ENCODE assay signal across 8 cellular contexts in the genomic region with DNA sequence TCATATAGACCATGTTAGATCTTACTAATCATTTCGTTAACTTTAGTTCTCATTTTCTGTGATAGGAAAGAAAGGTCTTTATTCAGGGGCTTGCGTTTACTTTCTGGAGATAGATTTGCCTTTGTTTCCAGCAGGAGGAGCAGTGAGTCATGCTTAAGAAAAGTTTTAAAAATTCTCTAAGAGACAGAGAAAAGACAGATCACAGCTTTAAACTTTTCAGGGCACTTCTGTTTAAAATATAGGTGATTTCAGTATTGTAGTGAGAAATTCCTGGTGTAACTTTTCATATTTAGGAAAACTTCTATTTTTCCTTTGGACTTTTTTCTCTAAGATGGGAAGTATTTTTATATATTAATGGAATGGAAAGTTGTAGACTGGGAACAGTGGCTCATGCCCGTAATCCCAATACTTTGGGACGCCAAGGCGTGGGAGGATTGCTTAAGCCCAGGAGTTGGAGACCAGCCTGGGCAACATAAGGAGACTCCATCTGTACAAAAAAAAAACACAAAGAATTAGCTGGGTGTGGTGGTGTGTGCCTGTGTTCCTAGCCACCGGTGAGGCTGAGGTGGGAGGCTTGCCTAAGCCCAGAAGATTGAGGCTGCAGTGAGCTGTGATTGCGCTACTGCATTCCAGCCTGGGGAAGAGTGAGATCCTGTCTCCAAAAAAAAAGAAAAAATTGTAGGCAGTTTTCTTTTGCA.
A peak's percentile ranks its signal among the peaks of the same experiment; 100 is the strongest.
DNase-seq lines count a peak whose midpoint lies in the region; ATAC-seq and TF ChIP-seq lines count a peak whose summit lies in the region.

No MANE protein-coding gene starts in this region.

- no peak for DNase-seq in activated T-cell treated with anti-CD3 and anti-CD28 coated beads, Interleukin-2, amount 50 U/mL, for 72 hours
- no peak for DNase-seq in activated T-cell treated with anti-CD3 and anti-CD28 coated beads, Interleukin-2, amount 50 U/mL, for 48 hours
- DNase-seq in upper lobe of right lung: no peak
- no peak for DNase-seq in stomach
- no peak for DNase-seq in DMS53 (lab: John Stamatoyannopoulos, UW)
- DNase-seq in COLO668 (lab: John Stamatoyannopoulos, UW; ENCODE audit: unreplicated experiment): no peak

- intact Hi-C loops in upper lobe of right lung (cut with DNase I): no loop called here
- intact Hi-C loops in stomach (cut with DNase I; ENCODE audit: low total_unique reads): no loop called here

- H3K36me3 ChIP-seq in gastroesophageal sphincter: peaks cover 3 to 54% of the 10 kb centered on the region in 2 donors
- H3K36me3 ChIP-seq in upper lobe of right lung: peaks cover 30% of the 10 kb centered on the region
- peaks cover 15 to 51% (median 37%) of the 10 kb centered on the region in 4 donors for H3K36me3 ChIP-seq in stomach

- H3K4me1 ChIP-seq in gastroesophageal sphincter: no peaks in the 10 kb centered on the region
- H3K4me1 ChIP-seq in upper lobe of right lung: no peaks in the 10 kb centered on the region
- H3K4me1 ChIP-seq in stomach: peaks cover 0 to 14% (median 0%) of the 10 kb centered on the region in 4 donors

- H3K4me1 Mint-ChIP-seq in activated T-cell treated with anti-CD3 and anti-CD28 coated beads, Interleukin-2, amount 50 U/mL, for 72 hours (ENCODE audit: low read depth): peaks cover 10% of the 10 kb centered on the region

- H3K27ac Mint-ChIP-seq in activated T-cell treated with anti-CD3 and anti-CD28 coated beads, Interleukin-2, amount 50 U/mL, for 72 hours: peak overlapping the region; percentile 12

- H3K27me3 Mint-ChIP-seq in activated T-cell treated with anti-CD3 and anti-CD28 coated beads, Interleukin-2, amount 50 U/mL, for 72 hours (ENCODE audit: low read depth): no peaks in the 10 kb centered on the region

- no peak for TF ChIP-seq EP300 in gastroesophageal sphincter (IDR thresholded peaks at IDR 0.05)
- no peak for TF ChIP-seq EP300 in stomach (IDR thresholded peaks at IDR 0.05)

- ATAC-seq in activated T-cell treated with anti-CD3 and anti-CD28 coated beads, Interleukin-2, amount 50 U/mL, for 72 hours (replicated peaks in 1 of 2): no peak
- ATAC-seq in SK-N-SH treated with all-trans-retinoic acid at 6 μM for 48 hours: peak; percentile 79
- ATAC-seq in gastroesophageal sphincter: no peak
- peak; percentile 33 for ATAC-seq in upper lobe of right lung

- TF ChIP-seq POLR2A in gastroesophageal sphincter (IDR thresholded peaks at IDR 0.05): no peak
- TF ChIP-seq POLR2A in stomach (IDR thresholded peaks at IDR 0.05): no peak

- peaks cover 0 to 5% of the 10 kb centered on the region in 2 donors for H3K36me3 Mint-ChIP-seq in activated T-cell treated with anti-CD3 and anti-CD28 coated beads, Interleukin-2, amount 50 U/mL, for 72 hours (ENCODE audit: insufficient read depth in 2 of 2)

- H3K4me3 Mint-ChIP-seq in activated T-cell treated with anti-CD3 and anti-CD28 coated beads, Interleukin-2, amount 50 U/mL, for 72 hours: no peak overlapping the region

- H3K4me3 ChIP-seq in gastroesophageal sphincter (no peak overlapping the region), upper lobe of right lung (no peak overlapping the region), stomach (no peak overlapping the region)

- peak in 3 of 4 experiments; percentile 21 to 36 (median 27) for TF ChIP-seq CTCF in gastroesophageal sphincter (IDR thresholded peaks at IDR 0.05)
- TF ChIP-seq CTCF in upper lobe of right lung (IDR thresholded peaks at IDR 0.05): peak; percentile 42
- TF ChIP-seq CTCF in stomach (IDR thresholded peaks at IDR 0.05): no peak

- H3K9me3 ChIP-seq in gastroesophageal sphincter (no peaks in the 10 kb centered on the region), upper lobe of right lung (no peaks in the 10 kb centered on the region), stomach (no peaks in the 10 kb centered on the region)

- H3K9me3 Mint-ChIP-seq in activated T-cell treated with anti-CD3 and anti-CD28 coated beads, Interleukin-2, amount 50 U/mL, for 72 hours: no peaks in the 10 kb centered on the region

- H3K27ac ChIP-seq in gastroesophageal sphincter (no peak overlapping the region), upper lobe of right lung (no peak overlapping the region), stomach (no peak overlapping the region)

- H3K27me3 ChIP-seq in gastroesophageal sphincter (no peaks in the 10 kb centered on the region), upper lobe of right lung (no peaks in the 10 kb centered on the region), stomach (no peaks in the 10 kb centered on the region)

- 57 to 67% methylated on average over 4 to 7 of the region's 7 CpGs for WGBS in gastroesophageal sphincter (ENCODE audit: low coverage in 1 of 2), 2 donors
- WGBS in stomach, 5 donors: 79 to 89% (median 87%) methylated on average over 7 of the region's 7 CpGs

TF ChIP-seq in SK-N-SH treated with all-trans-retinoic acid at 6 μM for 48 hours, 23 proteins besides CTCF, POLR2A, EP300 and RAD21:
- TF ChIP-seq GLIS3 (CRISPR knock-in tag; IDR thresholded peaks at IDR 0.05) (no peak), POU6F1 (CRISPR knock-in tag; IDR thresholded peaks at IDR 0.05; ENCODE audit: borderline replicate concordance, low read depth) (no peak), ZFP30 (CRISPR knock-in tag; IDR thresholded peaks at IDR 0.05) (no peak), ESRRG (CRISPR knock-in tag; IDR thresholded peaks at IDR 0.05) (no peak), TCF4 (CRISPR knock-in tag; IDR thresholded peaks at IDR 0.05; ENCODE audit: borderline replicate concordance) (no peak), ISL1 (CRISPR knock-in tag; IDR thresholded peaks at IDR 0.05) (no peak), PPARA (CRISPR knock-in tag; IDR thresholded peaks at IDR 0.05; ENCODE audit: borderline replicate concordance) (no peak)
- TF ChIP-seq, protein P1, sequence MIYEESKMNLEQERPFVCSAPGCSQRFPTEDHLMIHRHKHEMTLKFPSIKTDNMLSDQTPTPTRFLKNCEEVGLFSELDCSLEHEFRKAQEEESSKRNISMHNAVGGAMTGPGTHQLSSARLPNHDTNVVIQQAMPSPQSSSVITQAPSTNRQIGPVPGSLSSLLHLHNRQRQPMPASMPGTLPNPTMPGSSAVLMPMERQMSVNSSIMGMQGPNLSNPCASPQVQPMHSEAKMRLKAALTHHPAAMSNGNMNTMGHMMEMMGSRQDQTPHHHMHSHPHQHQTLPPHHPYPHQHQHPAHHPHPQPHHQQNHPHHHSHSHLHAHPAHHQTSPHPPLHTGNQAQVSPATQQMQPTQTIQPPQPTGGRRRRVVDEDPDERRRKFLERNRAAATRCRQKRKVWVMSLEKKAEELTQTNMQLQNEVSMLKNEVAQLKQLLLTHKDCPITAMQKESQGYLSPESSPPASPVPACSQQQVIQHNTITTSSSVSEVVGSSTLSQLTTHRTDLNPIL (CRISPR knock-in tag; IDR thresholded peaks at IDR 0.05; ENCODE audit: low read depth): no peak
- TF ChIP-seq, protein P2, sequence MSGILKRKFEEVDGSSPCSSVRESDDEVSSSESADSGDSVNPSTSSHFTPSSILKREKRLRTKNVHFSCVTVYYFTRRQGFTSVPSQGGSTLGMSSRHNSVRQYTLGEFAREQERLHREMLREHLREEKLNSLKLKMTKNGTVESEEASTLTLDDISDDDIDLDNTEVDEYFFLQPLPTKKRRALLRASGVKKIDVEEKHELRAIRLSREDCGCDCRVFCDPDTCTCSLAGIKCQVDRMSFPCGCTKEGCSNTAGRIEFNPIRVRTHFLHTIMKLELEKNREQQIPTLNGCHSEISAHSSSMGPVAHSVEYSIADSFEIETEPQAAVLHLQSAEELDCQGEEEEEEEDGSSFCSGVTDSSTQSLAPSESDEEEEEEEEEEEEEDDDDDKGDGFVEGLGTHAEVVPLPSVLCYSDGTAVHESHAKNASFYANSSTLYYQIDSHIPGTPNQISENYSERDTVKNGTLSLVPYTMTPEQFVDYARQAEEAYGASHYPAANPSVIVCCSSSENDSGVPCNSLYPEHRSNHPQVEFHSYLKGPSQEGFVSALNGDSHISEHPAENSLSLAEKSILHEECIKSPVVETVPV (CRISPR knock-in tag; IDR thresholded peaks at IDR 0.05): no peak
- TF ChIP-seq, protein P3, sequence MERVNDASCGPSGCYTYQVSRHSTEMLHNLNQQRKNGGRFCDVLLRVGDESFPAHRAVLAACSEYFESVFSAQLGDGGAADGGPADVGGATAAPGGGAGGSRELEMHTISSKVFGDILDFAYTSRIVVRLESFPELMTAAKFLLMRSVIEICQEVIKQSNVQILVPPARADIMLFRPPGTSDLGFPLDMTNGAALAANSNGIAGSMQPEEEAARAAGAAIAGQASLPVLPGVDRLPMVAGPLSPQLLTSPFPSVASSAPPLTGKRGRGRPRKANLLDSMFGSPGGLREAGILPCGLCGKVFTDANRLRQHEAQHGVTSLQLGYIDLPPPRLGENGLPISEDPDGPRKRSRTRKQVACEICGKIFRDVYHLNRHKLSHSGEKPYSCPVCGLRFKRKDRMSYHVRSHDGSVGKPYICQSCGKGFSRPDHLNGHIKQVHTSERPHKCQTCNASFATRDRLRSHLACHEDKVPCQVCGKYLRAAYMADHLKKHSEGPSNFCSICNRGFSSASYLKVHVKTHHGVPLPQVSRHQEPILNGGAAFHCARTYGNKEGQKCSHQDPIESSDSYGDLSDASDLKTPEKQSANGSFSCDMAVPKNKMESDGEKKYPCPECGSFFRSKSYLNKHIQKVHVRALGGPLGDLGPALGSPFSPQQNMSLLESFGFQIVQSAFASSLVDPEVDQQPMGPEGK (CRISPR knock-in tag; IDR thresholded peaks at IDR 0.05; ENCODE audit: borderline replicate concordance): no peak

Comparison
In these comparisons a context has a peak if more than half of its experiments do, and no peak if none do; other contexts are left out.
1. ATAC-seq: peak in SK-N-SH treated with all-trans-retinoic acid at 6 μM for 48 hours (single experiment) and upper lobe of right lung (single experiment); none in activated T-cell treated with anti-CD3 and anti-CD28 coated beads, Interleukin-2, amount 50 U/mL, for 72 hours (0 of 2) and gastroesophageal sphincter (single experiment).
2. CTCF ChIP-seq: peak in gastroesophageal sphincter (3 of 4) and upper lobe of right lung (single experiment); none in stomach (0 of 7).